ENCODE assay signal across 1 cellular context in genomic region chr5:95936812-95937397, GRCh38.
TF ChIP-seq lines count a peak whose summit lies in the region.

No MANE protein-coding gene starts in this region.

TF ChIP-seq in K562, 482 proteins besides CTCF, POLR2A, EP300 and RAD21 (continued from another document):
- no peak for TF ChIP-seq THRA (IDR thresholded peaks at IDR 0.05)
- TF ChIP-seq ZNF764 (CRISPR knock-in tag; IDR thresholded peaks at IDR 0.05; ENCODE audit: low read depth), result no peak
- no peak for TF ChIP-seq REST (CRISPR knock-in tag; IDR thresholded peaks at IDR 0.05; ENCODE audit: low read depth)
- TF ChIP-seq CREM (IDR thresholded peaks at IDR 0.05; ENCODE audit: low read depth), result no peak
- TF ChIP-seq SP1 (CRISPR knock-in tag; IDR thresholded peaks at IDR 0.05), result no peak
- no peak for TF ChIP-seq POLR2B (IDR thresholded peaks at IDR 0.05; ENCODE audit: low read depth, partially characterized antibody)
- no peak for TF ChIP-seq ZNF778 (CRISPR knock-in tag; IDR thresholded peaks at IDR 0.05)
- TF ChIP-seq ZNF277 (CRISPR knock-in tag; IDR thresholded peaks at IDR 0.05; ENCODE audit: borderline replicate concordance), result no peak
- no peak for TF ChIP-seq ZZZ3 (IDR thresholded peaks at IDR 0.05)
- no peak for TF ChIP-seq STAT5A (IDR thresholded peaks at IDR 0.05; ENCODE audit: borderline replicate concordance, low read length)
- no peak for TF ChIP-seq RBM14 (IDR thresholded peaks at IDR 0.05; ENCODE audit: borderline replicate concordance, insufficient read depth, low read depth, low read length)
- TF ChIP-seq PRMT5 (CRISPR knock-in tag; IDR thresholded peaks at IDR 0.05), result no peak
- no peak for TF ChIP-seq PURB (CRISPR knock-in tag; IDR thresholded peaks at IDR 0.05; ENCODE audit: low read depth)
- no peak for TF ChIP-seq ZNF76 (CRISPR knock-in tag; IDR thresholded peaks at IDR 0.05; ENCODE audit: borderline replicate concordance)
TF ChIP-seq in K562: peak in this region for 0.
